In genomic region chr17:7572588-7573323, GRCh38 we compare ENCODE assay signal across 8 cellular contexts. TPM values are rescaled to one million over a fixed set of nuclear protein-coding genes. Genes with fewer than 3 reads are reported as not detected.
DNase-seq lines count a peak whose midpoint lies in the region; ATAC-seq, FAIRE-seq and TF ChIP-seq lines count a peak whose summit lies in the region.

No MANE protein-coding gene starts in this region.

- peak overlapping the region; percentile 98 to 100 (median 100) for H3K27ac ChIP-seq in tibial nerve

- H3K27ac Mint-ChIP-seq in activated naive CD8-positive, alpha-beta T cell: peak overlapping the region; percentile 99

- no peaks in the 10 kb centered on the region for H3K9me3 ChIP-seq in tibial nerve

- H3K4me3 Mint-ChIP-seq in activated naive CD8-positive, alpha-beta T cell: peak overlapping the region; percentile 98

- H3K9me3 Mint-ChIP-seq in activated naive CD8-positive, alpha-beta T cell (ENCODE audit: low read depth): no peaks in the 10 kb centered on the region

- peak; percentile 99 for FAIRE-seq in G401.6 (lab: Jason Lieb, UNC)

- H3K27me3 Mint-ChIP-seq in activated naive CD8-positive, alpha-beta T cell: no peaks in the 10 kb centered on the region

- H3K36me3 Mint-ChIP-seq in activated naive CD8-positive, alpha-beta T cell: peaks cover 27% of the 10 kb centered on the region

- peaks cover 46% of the 10 kb centered on the region for H3K4me1 Mint-ChIP-seq in activated naive CD8-positive, alpha-beta T cell (ENCODE audit: low read depth)

- TF ChIP-seq EP300 in tibial nerve (IDR thresholded peaks at IDR 0.05): peak; percentile 4 to 99

- H3K4me1 ChIP-seq in tibial nerve: peaks cover 0 to 52% (median 27%) of the 10 kb centered on the region in 4 donors

- TF ChIP-seq CTCF in HFF-Myc (IDR thresholded peaks at IDR 0.05; ENCODE audit: low read depth, low read length, missing control alignments) (no peak), omental fat pad (IDR thresholded peaks at IDR 0.05) (no peak), tibial nerve (IDR thresholded peaks at IDR 0.05) (peak in 2 of 5 experiments; percentile 48 to 54)

- ATAC-seq in omental fat pad (ENCODE audit: low FRiP score): peak; percentile 93

- peak; percentile 98 to 99 for TF ChIP-seq POLR2A in tibial nerve (IDR thresholded peaks at IDR 0.05)

- H3K4me3 ChIP-seq in HFF-Myc (replicated peaks; ENCODE audit: low read depth, low read length): peak overlapping the region; percentile 98
- H3K4me3 ChIP-seq in tibial nerve: peak overlapping the region; percentile 96 to 98 (median 97)

- DNase-seq in HFF-Myc (ENCODE audit: extremely low read depth, low read depth) (peak; percentile 95), NCI-H1092 treated with DMSO at 0.1 percent for 48 hours (lab: John Stamatoyannopoulos, UW) (peak; percentile 96), SKM-1 treated with dmso at 0.1 percent for 144 hours (lab: John Stamatoyannopoulos, UW; ENCODE audit: unreplicated experiment) (peak; percentile 94), glomerular visceral epithelial cell (ENCODE audit: extremely low spot score) (peak; percentile 100), omental fat pad (ENCODE audit: low spot score) (peak; percentile 98), tibial nerve (ENCODE audit: low spot score in 2 of 2) (peak; percentile 99)

- H3K27me3 ChIP-seq in tibial nerve: no peaks in the 10 kb centered on the region

- peaks cover 0 to 72% (median 30%) of the 10 kb centered on the region in 3 donors for H3K36me3 ChIP-seq in tibial nerve

- WGBS in tibial nerve, 2 donors: 0 to 1% methylated on average over 8 to 59 of the region's 73 CpGs

RNA-seq across cellular contexts. Expression of gene CD68, which starts 6.7 kb away (rescaled TPM):
- total RNA-seq in omental fat pad (100 to 1,000 TPM in 3 of 4 donors, 10 to 100 TPM in 1; 99.1 to 321 (median 191) TPM), tibial nerve (10 to 100 TPM; 19.3 to 65.7 (median 34.2) TPM)

RNA-seq across cellular contexts. Expression of gene MPDU1, which starts 10.9 kb away (rescaled TPM):
- 100 to 1,000 TPM in 3 of 4 donors, 10 to 100 TPM in 1; 86.5 to 144 (median 122) TPM for total RNA-seq in omental fat pad
- total RNA-seq in tibial nerve: 100 to 1,000 TPM in 1 of 4 donors, 10 to 100 TPM in 3; 58.3 to 102 (median 66.2) TPM

RNA-seq across cellular contexts. Expression of gene SENP3, which starts 11.0 kb away (rescaled TPM):
- total RNA-seq in omental fat pad (10 to 100 TPM; 48.9 to 66.7 (median 59.0) TPM), tibial nerve (10 to 100 TPM; 54.3 to 75.4 (median 59.0) TPM)

RNA-seq across cellular contexts. Expression of gene TNFSF13, which starts 14.2 kb away (rescaled TPM):
- total RNA-seq in omental fat pad (10 to 100 TPM; 24.5 to 70.9 (median 48.3) TPM), tibial nerve (10 to 100 TPM; 44.7 to 93.3 (median 64.7) TPM)

RNA-seq across cellular contexts. Expression of gene SOX15, which starts 17.1 kb away (rescaled TPM):
- total RNA-seq in omental fat pad (under 1 TPM in 3 of 4 donors, not detected in 1; 0.56 to 0.95 (median 0.72) TPM), tibial nerve (1 to 10 TPM; 3.1 to 6.9 (median 5.0) TPM)

Comparison
In these comparisons a context has a peak if more than half of its experiments do, and no peak if none do; other contexts are left out.
1. Peak in every context shown above with its lines: DNase-seq, ATAC-seq, H3K4me3 ChIP-seq and H3K27ac ChIP-seq.